In genomic region chr12:13000935-13001724, GRCh38 we compare ENCODE assay signal across 8 cellular contexts. TPM values are rescaled to one million over a fixed set of nuclear protein-coding genes. Genes with fewer than 3 reads are reported as not detected.
DNase-seq lines count a peak whose midpoint lies in the region; ATAC-seq and TF ChIP-seq lines count a peak whose summit lies in the region.

No MANE protein-coding gene starts in this region.

- no peaks in the 10 kb centered on the region for H3K9me3 ChIP-seq in duodenal mucosa (ENCODE audit: control insufficient read depth in 1 of 2, low read length in 2 of 2)

- peak; percentile 83 for DNase-seq in AG08396 (ENCODE audit: low spot score)
- peak; percentile 74 for DNase-seq in NB4 (ENCODE audit: low read depth)
- peak; percentile 84 for DNase-seq in activated CD4-positive, alpha-beta T cell treated with anti-CD3 and anti-CD28 coated beads, Interleukin-2, amount 10 ng/mL, durations not matched to agents 24 days and 14 days
- peak; percentile 68 for DNase-seq in left lobe of liver (ENCODE audit: low spot score)
- DNase-seq in stimulated activated CD4-positive, alpha-beta T cell treated with anti-CD3 and anti-CD28 coated beads, Interleukin-4, amount 100 ng/mL, for 24 hours, result peak; percentile 23
- no peak for DNase-seq in NCI-H446 (lab: John Stamatoyannopoulos, UW)

- no peak for TF ChIP-seq CTCF in NB4 (IDR thresholded peaks at IDR 0.05; ENCODE audit: low read depth, low read length)

- H3K4me3 ChIP-seq in NB4 (ENCODE audit: low read depth, low read length), result peak overlapping the region; percentile 68
- H3K4me3 ChIP-seq in duodenal mucosa (ENCODE audit: low read depth in 1 of 2, low read length in 2 of 2), result peak overlapping the region; percentile 67 to 74

- intact Hi-C loops in activated CD4-positive, alpha-beta T cell treated with anti-CD3 and anti-CD28 coated beads, Interleukin-2, amount 10 ng/mL, durations not matched to agents 24 days and 14 days (cut with micrococcal nuclease), result loop anchor here (1.0 to 10.0 kb wide), 7 partner anchors 43 to 1364 kb away; partner anchors contain the start of genes ATF7IP, EMP1 and FAM234B

- peak overlapping the region; percentile 89 for H3K27ac Mint-ChIP-seq in activated CD4-positive, alpha-beta T cell treated with anti-CD3 and anti-CD28 coated beads, Interleukin-2, amount 10 ng/mL, durations not matched to agents 24 days and 14 days

- peak overlapping the region; percentile 69 to 80 for H3K9ac ChIP-seq in duodenal mucosa (ENCODE audit: low read depth in 1 of 2, low read length in 2 of 2)

- peak; percentile 14 for ATAC-seq in GM18873 (IDR thresholded peaks at IDR 0.05; ENCODE audit: low FRiP score, unreplicated experiment)
- ATAC-seq in left lobe of liver, result peak; percentile 53

- no peaks in the 10 kb centered on the region for H3K36me3 Mint-ChIP-seq in activated CD4-positive, alpha-beta T cell treated with anti-CD3 and anti-CD28 coated beads, Interleukin-2, amount 10 ng/mL, durations not matched to agents 24 days and 14 days (ENCODE audit: low read depth)

- H3K9me3 Mint-ChIP-seq in activated CD4-positive, alpha-beta T cell treated with anti-CD3 and anti-CD28 coated beads, Interleukin-2, amount 10 ng/mL, durations not matched to agents 24 days and 14 days, result no peaks in the 10 kb centered on the region

- peak overlapping the region; percentile 91 for H3K4me3 Mint-ChIP-seq in activated CD4-positive, alpha-beta T cell treated with anti-CD3 and anti-CD28 coated beads, Interleukin-2, amount 10 ng/mL, durations not matched to agents 24 days and 14 days

- H3K4me1 Mint-ChIP-seq in activated CD4-positive, alpha-beta T cell treated with anti-CD3 and anti-CD28 coated beads, Interleukin-2, amount 10 ng/mL, durations not matched to agents 24 days and 14 days, result peaks cover 30% of the 10 kb centered on the region

- peaks cover 33% of the 10 kb centered on the region for H3K27me3 Mint-ChIP-seq in activated CD4-positive, alpha-beta T cell treated with anti-CD3 and anti-CD28 coated beads, Interleukin-2, amount 10 ng/mL, durations not matched to agents 24 days and 14 days

- peak overlapping the region; percentile 78 for H3K27ac ChIP-seq in duodenal mucosa (ENCODE audit: low read depth, low read length)

- no peaks in the 10 kb centered on the region for H3K36me3 ChIP-seq in duodenal mucosa (ENCODE audit: control insufficient read depth in 1 of 2, insufficient read depth in 2 of 2, low read length in 2 of 2)

- TF ChIP-seq POLR2A in NB4 (IDR thresholded peaks at IDR 0.05; ENCODE audit: extremely low read depth, insufficient read length), result no peak

- peaks cover 39 to 41% of the 10 kb centered on the region in 2 donors for H3K4me1 ChIP-seq in duodenal mucosa (ENCODE audit: control insufficient read depth in 1 of 2, insufficient read depth in 2 of 2, low read length in 2 of 2)

- no peaks in the 10 kb centered on the region for H3K27me3 ChIP-seq in duodenal mucosa (ENCODE audit: control insufficient read depth in 1 of 2, insufficient read depth in 2 of 2, low read length in 2 of 2)

RNA-seq across cellular contexts. Expression of gene HEBP1, which starts 1.1 kb away (rescaled TPM):
- 12.0 and 13.8 TPM in 2 replicates for total RNA-seq in activated CD4-positive, alpha-beta T cell treated with anti-CD3 and anti-CD28 coated beads, Interleukin-2, amount 10 ng/mL, durations not matched to agents 24 days and 14 days
- 86.6 TPM for total RNA-seq in left lobe of liver

RNA-seq across cellular contexts. Expression of gene FAM234B, which starts 43.1 kb away (rescaled TPM):
- 8.6 and 9.0 TPM in 2 replicates for total RNA-seq in activated CD4-positive, alpha-beta T cell treated with anti-CD3 and anti-CD28 coated beads, Interleukin-2, amount 10 ng/mL, durations not matched to agents 24 days and 14 days
- total RNA-seq in left lobe of liver, result 4.4 TPM

RNA-seq across cellular contexts. Expression of gene GPRC5D, which starts 49.2 kb away (rescaled TPM):
- total RNA-seq in activated CD4-positive, alpha-beta T cell treated with anti-CD3 and anti-CD28 coated beads, Interleukin-2, amount 10 ng/mL, durations not matched to agents 24 days and 14 days, result not detected in 2 replicates
- not detected for total RNA-seq in left lobe of liver

Comparison
In these comparisons a context has a peak if more than half of its experiments do, and no peak if none do; other contexts are left out.
1. DNase-seq: peak in AG08396 (single experiment), NB4 (single experiment), activated CD4-positive, alpha-beta T cell treated with anti-CD3 and anti-CD28 coated beads, Interleukin-2, amount 10 ng/mL, durations not matched to agents 24 days and 14 days (single experiment), left lobe of liver (single experiment) and stimulated activated CD4-positive, alpha-beta T cell treated with anti-CD3 and anti-CD28 coated beads, Interleukin-4, amount 100 ng/mL, for 24 hours (single experiment); none in NCI-H446 (0 of 2).